18 cellular contexts compared by ENCODE assay signal in genomic region chr7:76342222-76342621, GRCh38. TPM values are rescaled to one million over a fixed set of nuclear protein-coding genes. Genes with fewer than 3 reads are reported as not detected.
DNase-seq lines count a peak whose midpoint lies in the region; ATAC-seq and TF ChIP-seq lines count a peak whose summit lies in the region.
"Had no signal": no experiment of that assay in that cellular context is flagged by ENCODE, and none has a peak within 500 bp of the region (broad histone marks: within the 10 kb centered on the region; RNA-seq: fewer than 3 reads in every experiment).

No MANE protein-coding gene starts in this region.

- no peaks in the 10 kb centered on the region for H3K9me2 ChIP-seq in OCI-LY7 (ENCODE audit: insufficient read depth, low read length)

- DNase-seq in right atrium auricular region (ENCODE audit: low spot score) = no peak
- no peak for DNase-seq in left ventricle myocardium superior
- DNase-seq in OCI-LY7 (ENCODE audit: low spot score) = no peak
- no peak for DNase-seq in epithelial cell of prostate (ENCODE audit: low read depth, low spot score)
- DNase-seq in type B pancreatic cell (ENCODE audit: extremely low spot score, unreplicated experiment) = no peak
- no peak for DNase-seq in HuH-7 (ENCODE audit: low spot score)
- no peak for DNase-seq in ascending aorta (ENCODE audit: low spot score in 2 of 2)
- DNase-seq: activated naive CD4-positive, alpha-beta T cell; H7; KG1; midbrain; NCI-H2081 treated with DMSO at 0.1 percent for 48 hours; NCI-H526; uterus had no signal

- no peaks in the 10 kb centered on the region for H3K9me3 ChIP-seq in right atrium auricular region
- H3K9me3 ChIP-seq in OCI-LY7 (ENCODE audit: low read length) = no peaks in the 10 kb centered on the region
- no peaks in the 10 kb centered on the region for H3K9me3 ChIP-seq in ascending aorta
- H3K9me3 ChIP-seq: uterus had no signal

- TSS peak; percentile 5 for BruUV-seq in OCI-LY7 (replicated peaks; lab: Mats Ljungman, UMichigan)

- H3K4me2 ChIP-seq in OCI-LY7 (ENCODE audit: low read length) = no peak overlapping the region

- peaks cover 0 to 75% of the 10 kb centered on the region in 2 donors for H3K4me1 ChIP-seq in right atrium auricular region
- no peaks in the 10 kb centered on the region for H3K4me1 ChIP-seq in OCI-LY7 (ENCODE audit: insufficient read depth, low read length, poor library complexity, severe bottlenecking)
- peaks cover 12 to 40% of the 10 kb centered on the region in 2 donors for H3K4me1 ChIP-seq in ascending aorta
- H3K4me1 ChIP-seq: uterus had no signal

- no peak overlapping the region for H3K4me3 Mint-ChIP-seq in type B pancreatic cell
- H3K4me3 Mint-ChIP-seq: stimulated activated naive CD8-positive, alpha-beta T cell treated with anti-CD3 and anti-CD28 coated beads, Interleukin-15, Interleukin-2, amounts not matched to agents 100 ng/mL and 50 ng/mL, for 24 hours had no signal

- POLR2A ChIA-PET in OCI-LY7 (lab: Charles Lee) = interaction anchor here (1.1 kb wide), 1 partner anchor 11 kb away, joined by 4 read pairs; no protein-coding TSS in a partner anchor

- no peak overlapping the region for H2AFZ ChIP-seq in OCI-LY7 (ENCODE audit: low read length)

- H3K9me3 Mint-ChIP-seq in type B pancreatic cell = peaks cover 7% of the 10 kb centered on the region
- H3K9me3 Mint-ChIP-seq: stimulated activated naive CD8-positive, alpha-beta T cell treated with anti-CD3 and anti-CD28 coated beads, Interleukin-15, Interleukin-2, amounts not matched to agents 100 ng/mL and 50 ng/mL, for 24 hours had no signal

- H3K36me3 ChIP-seq in right atrium auricular region = peaks cover 53% of the 10 kb centered on the region
- H3K36me3 ChIP-seq in OCI-LY7 (ENCODE audit: insufficient read depth, low read length) = peaks cover 99% of the 10 kb centered on the region
- H3K36me3 ChIP-seq in ascending aorta = peaks cover 41 to 44% of the 10 kb centered on the region in 2 donors
- H3K36me3 ChIP-seq: uterus had no signal

- H3K27ac Mint-ChIP-seq in type B pancreatic cell = peak overlapping the region; percentile 60
- H3K27ac Mint-ChIP-seq: stimulated activated naive CD8-positive, alpha-beta T cell treated with anti-CD3 and anti-CD28 coated beads, Interleukin-15, Interleukin-2, amounts not matched to agents 100 ng/mL and 50 ng/mL, for 24 hours had no signal

- H3K27me3 ChIP-seq in right atrium auricular region (no peaks in the 10 kb centered on the region), ascending aorta (no peaks in the 10 kb centered on the region)
- H3K27me3 ChIP-seq: uterus had no signal

- CTCF ChIA-PET in OCI-LY7 (lab: Charles Lee; ENCODE audit: unreplicated experiment) = no interaction called here

- H3K4me1 Mint-ChIP-seq in type B pancreatic cell (ENCODE audit: unreplicated experiment) = peaks cover 45% of the 10 kb centered on the region

- no peak for TF ChIP-seq CTCF in right atrium auricular region (IDR thresholded peaks at IDR 0.05)
- TF ChIP-seq CTCF in OCI-LY7 (conservative IDR thresholded peaks at IDR 0.05; ENCODE audit: low read length) = no peak
- no peak for TF ChIP-seq CTCF in type B pancreatic cell (conservative IDR thresholded peaks at IDR 0.05)
- TF ChIP-seq CTCF in ascending aorta (IDR thresholded peaks at IDR 0.05) = no peak

- H3K4me3 ChIP-seq in right atrium auricular region (no peak overlapping the region), OCI-LY7 (ENCODE audit: low read depth, low read length, poor library complexity, severe bottlenecking) (no peak overlapping the region), ascending aorta (no peak overlapping the region)
- H3K4me3 ChIP-seq: coronary artery, uterus had no signal

- peaks cover 84% of the 10 kb centered on the region for H3K79me2 ChIP-seq in OCI-LY7 (ENCODE audit: insufficient read depth, low read depth, low read length)

- ATAC-seq in left ventricle myocardium superior = no peak
- no peak for ATAC-seq in GM18907 (IDR thresholded peaks at IDR 0.05; ENCODE audit: unreplicated experiment)
- ATAC-seq: Right ventricle myocardium inferior had no signal

- H3K36me3 Mint-ChIP-seq in type B pancreatic cell = peaks cover 69% of the 10 kb centered on the region

- intact Hi-C loops in left ventricle myocardium superior (cut with micrococcal nuclease) (no loop called here), OCI-LY7 (cut with micrococcal nuclease; ENCODE audit: unreplicated experiment) (no loop called here), ascending aorta (cut with DNase I) (no loop called here)

- peaks cover 25% of the 10 kb centered on the region; the same call in 1 of the 2 replicates for H4K20me1 ChIP-seq in OCI-LY7 (ENCODE audit: insufficient read depth, low read length)

- H3K27ac ChIP-seq in right atrium auricular region (peak overlapping the region; percentile 10 to 74), OCI-LY7 (ENCODE audit: low read depth, low read length, poor library complexity, severe bottlenecking) (no peak overlapping the region), epithelial cell of prostate (peak overlapping the region; percentile 10), ascending aorta (peak overlapping the region in 1 of 2 donors; percentile 77)
- H3K27ac ChIP-seq: coronary artery, uterus had no signal

- H3K27me3 Mint-ChIP-seq in type B pancreatic cell = no peaks in the 10 kb centered on the region
- H3K27me3 Mint-ChIP-seq: stimulated activated naive CD8-positive, alpha-beta T cell treated with anti-CD3 and anti-CD28 coated beads, Interleukin-15, Interleukin-2, amounts not matched to agents 100 ng/mL and 50 ng/mL, for 24 hours had no signal

RNA-seq across cellular contexts. Expression of gene YWHAG, which starts 16.6 kb away (rescaled TPM):
- 100 to 1,000 TPM; 132 to 153 TPM for total RNA-seq in right atrium auricular region
- 238 TPM for total RNA-seq in left ventricle myocardium superior
- total RNA-seq in OCI-LY7 (2014; rRNA removed; shearing (Covaris generic)) = 42.6 and 45.5 TPM in 2 replicates
- 109 and 126 TPM in 2 replicates for total RNA-seq in OCI-LY7 (2022)
- total RNA-seq in type B pancreatic cell (ENCODE audit: low replicate concordance) = 140 TPM in 2 replicates
- total RNA-seq in ascending aorta = 83.0 TPM

RNA-seq across cellular contexts. Expression of gene HSPB1, which starts 39.7 kb away (rescaled TPM):
- total RNA-seq in right atrium auricular region (1,000 to 10,000 TPM; 1,006 to 1,433 TPM), left ventricle myocardium superior (2,442 TPM), OCI-LY7 (2022) (349 and 470 TPM in 2 replicates), type B pancreatic cell (ENCODE audit: low replicate concordance) (228 and 315 TPM in 2 replicates), ascending aorta (3,584 TPM)
- 133 and 204 TPM in 2 replicates for total RNA-seq in OCI-LY7 (2014; rRNA removed; shearing (Covaris generic))
